ENCODE assay signal across 2 cellular contexts in genomic region chr17:32370426-32370825, GRCh38.
TF ChIP-seq lines count a peak whose summit lies in the region.

No MANE protein-coding gene starts in this region.

TF ChIP-seq in HEK293, 187 proteins besides CTCF, POLR2A, EP300 and RAD21:
- TF ChIP-seq PRDM6 (tag by site-specific recombination; IDR thresholded peaks at IDR 0.05) (0 out of 2 replicates have a peak, but pooled peaks have one; percentile 17), ZSCAN5A (tag by site-specific recombination; IDR thresholded peaks at IDR 0.05) (no peak)

TF ChIP-seq in endothelial cell of umbilical vein, 7 proteins besides CTCF, POLR2A, EP300 and RAD21:
- no peak for TF ChIP-seq JUN (IDR thresholded peaks at IDR 0.05; ENCODE audit: borderline replicate concordance, insufficient read depth, insufficient read length, low read depth)
- TF ChIP-seq FOS (IDR thresholded peaks at IDR 0.05; ENCODE audit: borderline replicate concordance, insufficient read depth, low read length), result no peak
- no peak for TF ChIP-seq GATA2 (IDR thresholded peaks at IDR 0.05; ENCODE audit: insufficient read depth, insufficient read length, low read depth, low read length)
- no peak for TF ChIP-seq EZH2 (IDR thresholded peaks at IDR 0.05; ENCODE audit: borderline replicate concordance, low read depth, low read length, severe bottlenecking)
